In genomic region chr5:136910625-136911024, GRCh38 we compare ENCODE assay signal across 2 cellular contexts.
TF ChIP-seq lines count a peak whose summit lies in the region.

No MANE protein-coding gene starts in this region.

TF ChIP-seq in GM23338, 12 proteins besides CTCF, POLR2A, EP300 and RAD21 (continued from another document):
- TF ChIP-seq JUNB (IDR thresholded peaks at IDR 0.05; ENCODE audit: unreplicated experiment), result no peak
- TF ChIP-seq POLR2AphosphoS5 (IDR thresholded peaks at IDR 0.05; ENCODE audit: low read depth), result no peak
- no peak for TF ChIP-seq EZH2phosphoT487 (IDR thresholded peaks at IDR 0.05; ENCODE audit: unreplicated experiment)
- TF ChIP-seq ETS1 (IDR thresholded peaks at IDR 0.05), result no peak
- TF ChIP-seq EZH2 (IDR thresholded peaks at IDR 0.05; ENCODE audit: low read depth, unreplicated experiment), result no peak
- no peak for TF ChIP-seq ZNF462 (CRISPR knock-in tag; IDR thresholded peaks at IDR 0.05)
- no peak for TF ChIP-seq STAT1 (IDR thresholded peaks at IDR 0.05; ENCODE audit: unreplicated experiment)
- no peak for TF ChIP-seq ZNF114 (CRISPR knock-in tag; IDR thresholded peaks at IDR 0.05)

TF ChIP-seq in WTC11, 78 proteins besides CTCF, POLR2A, EP300 and RAD21 (continued from another document):
- no peak for TF ChIP-seq ELF4 (CRISPR knock-in tag; IDR thresholded peaks at IDR 0.05; ENCODE audit: low read depth)
- no peak for TF ChIP-seq SMAD4 (CRISPR knock-in tag; IDR thresholded peaks at IDR 0.05)
- TF ChIP-seq, protein P1, sequence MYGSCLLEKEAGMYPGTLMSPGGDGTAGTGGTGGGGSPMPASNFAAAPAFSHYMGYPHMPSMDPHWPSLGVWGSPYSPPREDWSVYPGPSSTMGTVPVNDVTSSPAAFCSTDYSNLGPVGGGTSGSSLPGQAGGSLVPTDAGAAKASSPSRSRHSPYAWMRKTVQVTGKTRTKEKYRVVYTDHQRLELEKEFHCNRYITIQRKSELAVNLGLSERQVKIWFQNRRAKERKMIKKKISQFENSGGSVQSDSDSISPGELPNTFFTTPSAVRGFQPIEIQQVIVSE (CRISPR knock-in tag; IDR thresholded peaks at IDR 0.05; ENCODE audit: borderline replicate concordance), result no peak
- TF ChIP-seq, protein P2, sequence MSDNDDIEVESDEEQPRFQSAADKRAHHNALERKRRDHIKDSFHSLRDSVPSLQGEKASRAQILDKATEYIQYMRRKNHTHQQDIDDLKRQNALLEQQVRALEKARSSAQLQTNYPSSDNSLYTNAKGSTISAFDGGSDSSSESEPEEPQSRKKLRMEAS (CRISPR knock-in tag; IDR thresholded peaks at IDR 0.05), result no peak
- no peak for TF ChIP-seq NFATC4 (CRISPR knock-in tag; IDR thresholded peaks at IDR 0.05)
- TF ChIP-seq TCF7 (CRISPR knock-in tag; IDR thresholded peaks at IDR 0.05; ENCODE audit: low read depth), result no peak
- no peak for TF ChIP-seq FOXP1 (CRISPR knock-in tag; IDR thresholded peaks at IDR 0.05; ENCODE audit: borderline replicate concordance)
- TF ChIP-seq, protein P3, sequence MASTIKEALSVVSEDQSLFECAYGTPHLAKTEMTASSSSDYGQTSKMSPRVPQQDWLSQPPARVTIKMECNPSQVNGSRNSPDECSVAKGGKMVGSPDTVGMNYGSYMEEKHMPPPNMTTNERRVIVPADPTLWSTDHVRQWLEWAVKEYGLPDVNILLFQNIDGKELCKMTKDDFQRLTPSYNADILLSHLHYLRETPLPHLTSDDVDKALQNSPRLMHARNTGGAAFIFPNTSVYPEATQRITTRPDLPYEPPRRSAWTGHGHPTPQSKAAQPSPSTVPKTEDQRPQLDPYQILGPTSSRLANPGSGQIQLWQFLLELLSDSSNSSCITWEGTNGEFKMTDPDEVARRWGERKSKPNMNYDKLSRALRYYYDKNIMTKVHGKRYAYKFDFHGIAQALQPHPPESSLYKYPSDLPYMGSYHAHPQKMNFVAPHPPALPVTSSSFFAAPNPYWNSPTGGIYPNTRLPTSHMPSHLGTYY (CRISPR knock-in tag; IDR thresholded peaks at IDR 0.05), result no peak
- no peak for TF ChIP-seq ZNF219 (CRISPR knock-in tag; IDR thresholded peaks at IDR 0.05; ENCODE audit: borderline replicate concordance)
- no peak for TF ChIP-seq ZNF425 (CRISPR knock-in tag; conservative IDR thresholded peaks at IDR 0.05)
- TF ChIP-seq NR2C2 (CRISPR knock-in tag; IDR thresholded peaks at IDR 0.05), result no peak
- TF ChIP-seq USF2 (CRISPR knock-in tag; IDR thresholded peaks at IDR 0.05), result no peak
